In genomic region chr9:95666785-95667155, GRCh38 we compare ENCODE assay signal across 25 cellular contexts.
"Had no signal": no experiment of that assay in that cellular context is flagged by ENCODE, and none has a peak within 500 bp of the region (broad histone marks: within the 10 kb centered on the region; RNA-seq: fewer than 3 reads in every experiment).

No MANE protein-coding gene starts in this region.

- H3K27me3 ChIP-seq: ascending aorta, left lung, ovary had no signal

- H3K36me3 Mint-ChIP-seq: activated CD4-positive, alpha-beta memory T cell treated with anti-CD3 and anti-CD28 coated beads for 36 hours; activated naive CD4-positive, alpha-beta T cell treated with anti-CD3 and anti-CD28 coated beads, Interleukin-2, amount 10 ng/mL, durations not matched to agents 7 days and 5 days; activated naive CD8-positive, alpha-beta T cell treated with anti-CD3 and anti-CD28 coated beads, Interleukin-2, amount 10 ng/mL, durations not matched to agents 7 days and 5 days; natural killer cell had no signal

- H3K9me3 ChIP-seq: ascending aorta, left lung, lower lobe of right lung, neutrophil, ovary, thoracic aorta had no signal

- H3K4me1 Mint-ChIP-seq: activated CD4-positive, alpha-beta T cell treated with anti-CD3 and anti-CD28 coated beads, Interleukin-2, amount 10 ng/mL, durations not matched to agents 24 days and 14 days; activated naive CD4-positive, alpha-beta T cell treated with anti-CD3 and anti-CD28 coated beads, Interleukin-2, amount 10 ng/mL, durations not matched to agents 7 days and 5 days; activated naive CD8-positive, alpha-beta T cell treated with anti-CD3 and anti-CD28 coated beads, Interleukin-2, amount 10 ng/mL, durations not matched to agents 7 days and 5 days; natural killer cell had no signal

- H3K27ac ChIP-seq: ascending aorta, brain microvascular endothelial cell, left lung, lower lobe of right lung, neutrophil, ovary, skin epidermis, thoracic aorta had no signal

- H3K9me3 Mint-ChIP-seq: activated CD4-positive, alpha-beta memory T cell treated with anti-CD3 and anti-CD28 coated beads for 36 hours; activated CD4-positive, alpha-beta T cell treated with anti-CD3 and anti-CD28 coated beads, Interleukin-2, amount 10 ng/mL, durations not matched to agents 24 days and 14 days; activated naive CD4-positive, alpha-beta T cell treated with anti-CD3 and anti-CD28 coated beads, Interleukin-2, amount 10 ng/mL, durations not matched to agents 7 days and 5 days; activated naive CD8-positive, alpha-beta T cell treated with anti-CD3 and anti-CD28 coated beads, Interleukin-2, amount 10 ng/mL, durations not matched to agents 7 days and 5 days; activated T-cell treated with anti-CD3 and anti-CD28 coated beads, Interleukin-2, amount 50 U/mL, for 24 hours; natural killer cell had no signal

- DNase-seq: activated CD4-positive, alpha-beta memory T cell treated with anti-CD3 and anti-CD28 coated beads for 36 hours; activated CD4-positive, alpha-beta T cell treated with anti-CD3 and anti-CD28 coated beads, Interleukin-2, amount 10 ng/mL, durations not matched to agents 24 days and 14 days; activated CD4-positive, CD25-positive, alpha-beta regulatory T cell treated with anti-CD3 and anti-CD28 coated beads, Interleukin-2, amount 50 U/mL, for 72 hours; activated CD8-positive, alpha-beta memory T cell treated with anti-CD3 and anti-CD28 coated beads, Interleukin-2, amount 50 U/mL, for 48 hours; activated gamma-delta T cell; activated naive CD4-positive, alpha-beta T cell treated with anti-CD3 and anti-CD28 coated beads, Interleukin-2, amount 10 ng/mL, durations not matched to agents 7 days and 5 days; activated naive CD8-positive, alpha-beta T cell treated with anti-CD3 and anti-CD28 coated beads, Interleukin-2, amount 10 ng/mL, durations not matched to agents 7 days and 5 days; activated T-cell treated with anti-CD3 and anti-CD28 coated beads, Interleukin-2, amount 50 U/mL, for 24 hours; brain microvascular endothelial cell; foreskin fibroblast; head of caudate nucleus; left lung; lower lobe of right lung; mesenchymal stem cell; natural killer cell; ovary; stimulated activated CD4-positive, alpha-beta T cell treated with anti-CD3 and anti-CD28 coated beads, Interleukin-12 subunit alpha, Interleukin-12 subunit beta, amount 100 ng/mL, for 4 hours; stimulated activated CD4-positive, alpha-beta T cell treated with anti-CD3 and anti-CD28 coated beads, Interleukin-4, amount 100 ng/mL, for 1 hour; stimulated activated naive CD8-positive, alpha-beta T cell treated with anti-CD3 and anti-CD28 coated beads, Interleukin-15, Interleukin-2, amounts not matched to agents 100 U/mL and 50 U/mL, for 24 hours; trophoblast cell had no signal

- ATAC-seq: left lung; lower lobe of right lung; natural killer cell; stimulated activated naive CD8-positive, alpha-beta T cell treated with anti-CD3 and anti-CD28 coated beads, Interleukin-15, Interleukin-2, amounts not matched to agents 100 U/mL and 50 U/mL, for 24 hours had no signal

- H3K27ac Mint-ChIP-seq: activated CD4-positive, alpha-beta memory T cell treated with anti-CD3 and anti-CD28 coated beads for 36 hours; activated CD4-positive, alpha-beta T cell treated with anti-CD3 and anti-CD28 coated beads, Interleukin-2, amount 10 ng/mL, durations not matched to agents 24 days and 14 days; activated naive CD4-positive, alpha-beta T cell treated with anti-CD3 and anti-CD28 coated beads, Interleukin-2, amount 10 ng/mL, durations not matched to agents 7 days and 5 days; activated naive CD8-positive, alpha-beta T cell treated with anti-CD3 and anti-CD28 coated beads, Interleukin-2, amount 10 ng/mL, durations not matched to agents 7 days and 5 days; activated T-cell treated with anti-CD3 and anti-CD28 coated beads, Interleukin-2, amount 50 U/mL, for 24 hours; natural killer cell; progenitor cell of endocrine pancreas had no signal

- H3K4me3 ChIP-seq: ascending aorta, left lung, lower lobe of right lung, ovary, skin epidermis, thoracic aorta had no signal

- H3K4me1 ChIP-seq: ascending aorta, left lung, lower lobe of right lung had no signal

- H3K36me3 ChIP-seq: ascending aorta, brain microvascular endothelial cell, left lung, lower lobe of right lung, neutrophil, ovary, thoracic aorta had no signal

- H3K4me3 Mint-ChIP-seq: activated CD4-positive, alpha-beta memory T cell treated with anti-CD3 and anti-CD28 coated beads for 36 hours; activated CD4-positive, alpha-beta T cell treated with anti-CD3 and anti-CD28 coated beads, Interleukin-2, amount 10 ng/mL, durations not matched to agents 24 days and 14 days; activated naive CD4-positive, alpha-beta T cell treated with anti-CD3 and anti-CD28 coated beads, Interleukin-2, amount 10 ng/mL, durations not matched to agents 7 days and 5 days; activated naive CD8-positive, alpha-beta T cell treated with anti-CD3 and anti-CD28 coated beads, Interleukin-2, amount 10 ng/mL, durations not matched to agents 7 days and 5 days; activated T-cell treated with anti-CD3 and anti-CD28 coated beads, Interleukin-2, amount 50 U/mL, for 24 hours; natural killer cell had no signal
